1 cellular context compared by ENCODE assay signal in genomic region chr20:40506567-40506966, GRCh38.
TF ChIP-seq lines count a peak whose summit lies in the region.

No MANE protein-coding gene starts in this region.

TF ChIP-seq in K562, 482 proteins besides CTCF, POLR2A, EP300 and RAD21 (continued from another document):
- no peak for TF ChIP-seq E2F1 (CRISPR knock-in tag; IDR thresholded peaks at IDR 0.05)
- no peak for TF ChIP-seq HMGXB4 (CRISPR knock-in tag; IDR thresholded peaks at IDR 0.05)
- TF ChIP-seq FOS (IDR thresholded peaks at IDR 0.05; ENCODE audit: extremely low read depth, insufficient read length) = no peak
TF ChIP-seq in K562: peak in this region for 17.
